In the genomic region with DNA sequence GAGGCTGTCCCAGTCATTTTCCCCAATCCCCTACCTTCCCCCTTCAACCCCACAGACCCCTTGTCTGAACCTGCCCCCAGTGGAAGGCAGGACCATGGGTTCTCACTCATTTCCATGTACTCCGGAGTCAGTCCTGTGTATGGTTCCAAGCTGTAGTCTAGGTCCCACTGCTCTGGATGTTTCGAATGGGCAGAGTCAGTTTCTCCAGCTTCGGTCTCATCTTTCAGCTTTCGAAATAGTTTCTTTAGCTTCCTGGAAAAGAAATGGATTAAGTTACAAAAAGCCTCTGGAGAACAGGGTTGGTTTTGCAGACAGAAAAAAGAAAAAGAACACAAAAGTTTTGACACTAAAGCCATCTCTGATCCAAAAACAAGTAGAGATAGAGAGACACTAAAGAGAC, we compare ENCODE assay signal across 31 cellular contexts.
"Had no signal": no experiment of that assay in that cellular context is flagged by ENCODE, and none has a peak within 500 bp of the region (broad histone marks: within the 10 kb centered on the region; RNA-seq: fewer than 3 reads in every experiment).

No MANE protein-coding gene starts in this region.

- DNase-seq: activated B cell treated with CpG ODN at 0.5 μM for 24 hours; activated CD4-positive, alpha-beta memory T cell treated with anti-CD3 and anti-CD28 coated beads for 36 hours; activated CD4-positive, alpha-beta T cell treated with anti-CD3 and anti-CD28 coated beads for 4 hours; activated CD4-positive, alpha-beta T cell treated with anti-CD3 and anti-CD28 coated beads, Interleukin-2, amount 10 ng/mL, durations not matched to agents 24 days and 14 days; activated CD4-positive, alpha-beta T cell treated with anti-CD3 and anti-CD28 coated beads, Interleukin-2, amount 50 U/mL, for 1 hour; activated CD4-positive, alpha-beta T cell treated with anti-CD3 and anti-CD28 coated beads, Interleukin-2, amount 50 U/mL, for 4 hours; activated CD4-positive, CD25-positive, alpha-beta regulatory T cell treated with anti-CD3 and anti-CD28 coated beads, Interleukin-2, amount 50 U/mL, for 72 hours; activated CD8-positive, alpha-beta memory T cell treated with anti-CD3 and anti-CD28 coated beads, Interleukin-2, amount 50 U/mL, for 4 hours; activated CD8-positive, alpha-beta T cell treated with anti-CD3 and anti-CD28 coated beads for 36 hours; activated effector memory CD4-positive, alpha-beta T cell treated with anti-CD3 and anti-CD28 coated beads, Interleukin-2, amount 50 U/mL, for 16 hours; activated gamma-delta T cell treated with Interleukin-2 at 50 U/mL for 16 hours; activated naive CD4-positive, alpha-beta T cell; activated naive CD4-positive, alpha-beta T cell treated with anti-CD3 and anti-CD28 coated beads for 36 hours; activated naive CD4-positive, alpha-beta T cell treated with anti-CD3 and anti-CD28 coated beads, Interleukin-2, amount 50 U/mL, for 16 hours; activated naive CD8-positive, alpha-beta T cell treated with anti-CD3 and anti-CD28 coated beads for 36 hours; activated T-cell treated with anti-CD3 and anti-CD28 coated beads for 4 hours; activated T-cell treated with anti-CD3 and anti-CD28 coated beads, Interleukin-2, amount 50 U/mL, for 1 hour; activated T-cell treated with anti-CD3 and anti-CD28 coated beads, Interleukin-2, amount 50 U/mL, for 4 hours; activated T-cell treated with anti-CD3 and anti-CD28 coated beads, Interleukin-2, amount 50 U/mL, for 72 hours; amygdala; anterior cingulate cortex; caudate nucleus; cerebellar nuclear complex; T-helper 1 cell; T-helper 2 cell; T-helper 9 cell had no signal

- H3K4me3 ChIP-seq: ascending aorta, cardiac muscle cell had no signal

- H3K36me3 ChIP-seq: ascending aorta, cardiac muscle cell had no signal

- H3K27ac ChIP-seq: ascending aorta, cardiac muscle cell, VCaP had no signal

- H3K9me3 ChIP-seq: ascending aorta had no signal

- ATAC-seq: activated CD8-positive, alpha-beta T cell treated with anti-CD3 and anti-CD28 coated beads for 36 hours; activated naive CD4-positive, alpha-beta T cell treated with anti-CD3 and anti-CD28 coated beads, Interleukin-2, amount 50 U/mL, for 72 hours; activated T-cell treated with anti-CD3 and anti-CD28 coated beads, Interleukin-2, amount 50 U/mL, for 4 hours; activated T-cell treated with anti-CD3 and anti-CD28 coated beads, Interleukin-2, amount 50 U/mL, for 72 hours; activated T-helper 17 cell treated with anti-CD3 and anti-CD28 coated beads, Interleukin-2, amount 50 U/mL, for 72 hours had no signal

- H3K4me1 ChIP-seq: ascending aorta had no signal

- H3K27me3 ChIP-seq: ascending aorta, cardiac muscle cell had no signal
